Comparison of ENCODE assay signal across 33 cellular contexts in the genomic region with DNA sequence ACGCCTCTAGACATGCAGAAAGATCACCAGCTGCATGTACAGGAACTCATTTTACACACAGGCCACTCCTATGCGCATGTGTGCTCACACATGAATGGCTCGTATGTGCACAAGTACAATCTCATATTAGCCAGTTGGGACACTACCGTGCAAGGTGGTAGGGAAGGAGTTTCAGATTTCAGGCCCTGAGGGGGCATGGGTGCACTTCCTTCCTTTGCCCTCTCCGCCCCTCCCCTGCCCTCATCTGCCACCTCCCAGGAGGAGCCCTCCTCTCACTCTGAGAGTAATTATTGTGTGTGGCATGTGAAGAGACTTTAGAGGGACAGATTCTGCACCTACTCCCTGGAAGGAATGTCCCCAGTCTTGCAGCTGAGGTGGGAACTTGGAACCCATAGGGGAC. TPM values are rescaled to one million over a fixed set of nuclear protein-coding genes. Genes with fewer than 3 reads are reported as not detected.
"Had no signal": no experiment of that assay in that cellular context is flagged by ENCODE, and none has a peak within 500 bp of the region (broad histone marks: within the 10 kb centered on the region; RNA-seq: fewer than 3 reads in every experiment).

No MANE protein-coding gene starts in this region.

- H3K4me2 ChIP-seq: smooth muscle cell had no signal

- H3K36me3 ChIP-seq: cardiac muscle cell, colonic mucosa, esophagus squamous epithelium, heart right ventricle, left lung, lower lobe of right lung, right atrium auricular region, suprapubic skin, tibial artery had no signal

- H3K4me3 ChIP-seq: body of pancreas, cardiac muscle cell, colonic mucosa, esophagus squamous epithelium, heart right ventricle, left lung, lower lobe of right lung, right atrium auricular region, smooth muscle cell, suprapubic skin, tibial artery had no signal

- H3K27ac ChIP-seq: body of pancreas, cardiac muscle cell, colonic mucosa, epithelial cell of prostate, esophagus squamous epithelium, heart right ventricle, left lung, lower lobe of right lung, right atrium auricular region, suprapubic skin, tibial artery had no signal

- FAIRE-seq: endometrium had no signal

- H3K9me3 ChIP-seq: body of pancreas, colonic mucosa, esophagus squamous epithelium, heart right ventricle, left lung, lower lobe of right lung, right atrium auricular region, suprapubic skin, tibial artery had no signal

- DNase-seq: activated CD4-positive, alpha-beta T cell treated with anti-CD3 and anti-CD28 coated beads for 36 hours; activated CD4-positive, alpha-beta T cell treated with anti-CD3 and anti-CD28 coated beads, Interleukin-2, amount 50 U/mL, for 4 hours; activated CD4-positive, CD25-positive, alpha-beta regulatory T cell; activated effector memory CD4-positive, alpha-beta T cell treated with Interleukin-2 at 50 U/mL for 16 hours; activated naive CD4-positive, alpha-beta T cell treated with Interleukin-2 at 50 U/mL for 16 hours; activated T-cell treated with anti-CD3 and anti-CD28 coated beads for 4 hours; activated T-cell treated with anti-CD3 and anti-CD28 coated beads, Interleukin-2, amount 50 U/mL, for 72 hours; body of pancreas; cerebellar nuclear complex; colonic mucosa; effector CD8-positive, alpha-beta T cell; esophagus squamous epithelium; foreskin melanocyte; heart right ventricle; kidney glomerular epithelial cell; left lung; lower lobe of right lung; mesendoderm; natural killer cell; stimulated activated CD4-positive, alpha-beta T cell treated with anti-CD3 and anti-CD28 coated beads, Interleukin-15, amount 100 ng/mL, for 24 hours; stimulated activated CD4-positive, alpha-beta T cell treated with anti-CD3 and anti-CD28 coated beads, Interleukin-2, amount 100 ng/mL, for 24 hours; stimulated activated naive CD4-positive, alpha-beta T cell; tibial artery had no signal

- H3K27me3 ChIP-seq: body of pancreas, cardiac muscle cell, colonic mucosa, heart right ventricle, left lung, right atrium auricular region, suprapubic skin had no signal

RNA-seq across cellular contexts. Expression of gene EDN2, which starts 14.8 kb away (rescaled TPM):
- total RNA-seq: activated CD4-positive, alpha-beta T cell treated with anti-CD3 and anti-CD28 coated beads for 36 hours; activated T-cell treated with anti-CD3 and anti-CD28 coated beads, Interleukin-2, amount 50 U/mL, for 72 hours; dermis microvascular lymphatic vessel endothelial cell; mononuclear cell; omental fat pad; pulmonary artery endothelial cell; smooth muscle cell had no signal
- polyA plus RNA-seq: smooth muscle cell had no signal
